14 cellular contexts compared by ENCODE assay signal in the genomic region with DNA sequence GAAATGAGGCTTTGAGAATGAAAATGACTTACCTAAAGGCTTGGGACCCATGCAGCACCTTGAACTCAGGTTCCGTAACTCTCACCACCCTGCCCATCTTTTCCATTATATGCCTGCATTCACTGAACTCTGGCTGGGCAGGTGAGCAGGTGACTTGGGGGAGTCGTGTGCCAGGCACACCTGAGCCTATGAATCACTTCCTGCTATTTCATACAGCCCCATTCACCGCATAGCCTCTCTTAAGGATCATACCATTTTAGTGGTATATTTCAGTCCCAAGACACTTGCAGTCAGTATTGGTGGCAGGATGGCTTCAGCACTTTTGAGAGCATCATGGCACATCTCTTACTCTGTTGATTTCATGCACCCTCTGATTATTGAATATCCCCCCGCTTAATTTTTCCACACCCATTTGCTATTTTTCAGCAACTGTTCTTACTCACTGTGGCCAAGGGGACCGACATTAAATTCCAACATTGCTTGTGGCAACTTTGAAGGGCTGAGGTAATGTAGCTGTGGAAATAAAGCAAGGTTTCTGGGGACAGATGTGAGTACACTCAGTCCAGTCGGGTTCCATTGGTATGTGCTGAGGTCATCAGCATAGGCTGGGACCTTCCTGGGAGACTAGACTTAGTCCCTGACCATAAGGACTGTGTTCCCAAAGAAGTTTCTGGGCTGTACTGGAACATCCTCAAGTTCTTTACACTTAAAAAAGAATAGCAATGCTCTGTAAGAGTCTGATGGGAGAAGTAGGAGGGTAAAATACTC. TPM values are rescaled to one million over a fixed set of nuclear protein-coding genes. Genes with fewer than 3 reads are reported as not detected.
DNase-seq lines count a peak whose midpoint lies in the region; ATAC-seq and TF ChIP-seq lines count a peak whose summit lies in the region.
"Had no signal": no experiment of that assay in that cellular context is flagged by ENCODE, and none has a peak within 500 bp of the region (broad histone marks: within the 10 kb centered on the region; RNA-seq: fewer than 3 reads in every experiment).

No MANE protein-coding gene starts in this region.

- H3K4me3 ChIP-seq in left lung (no peak overlapping the region), esophagus muscularis mucosa (no peak overlapping the region)
- H3K4me3 ChIP-seq: transverse colon had no signal

- peak; percentile 47 for ATAC-seq in left lung

- TF ChIP-seq CTCF in left lung (IDR thresholded peaks at IDR 0.05): no peak
- no peak for TF ChIP-seq CTCF in esophagus muscularis mucosa (IDR thresholded peaks at IDR 0.05)

- peak overlapping the region; percentile 24 for H3K27ac ChIP-seq in epithelial cell of prostate
- no peak overlapping the region for H3K27ac ChIP-seq in left lung
- H3K27ac ChIP-seq in esophagus muscularis mucosa (replicated peaks in 1 of 4): no peak overlapping the region
- H3K27ac ChIP-seq in substantia nigra (ENCODE audit: low read depth, low read length, poor library complexity, severe bottlenecking): no peak overlapping the region
- H3K27ac ChIP-seq: transverse colon had no signal

- DNase-seq in AG08395 (ENCODE audit: low spot score) (peak; percentile 72), M059J (ENCODE audit: low read depth) (peak; percentile 43), epithelial cell of prostate (ENCODE audit: low read depth, low spot score) (no peak), left lung (no peak), esophagus muscularis mucosa (ENCODE audit: extremely low spot score) (no peak), substantia nigra (lab: John Stamatoyannopoulos, UW) (no peak), medulla oblongata (ENCODE audit: extremely low spot score) (no peak)
- no peak for DNase-seq in activated CD4-positive, alpha-beta T cell treated with anti-CD3 and anti-CD28 coated beads for 1 hour
- DNase-seq: activated CD4-positive, alpha-beta T cell treated with anti-CD3 and anti-CD28 coated beads, Interleukin-2, amount 10 ng/mL, durations not matched to agents 7 days and 5 days; H7; islet precursor cell; NCI-H1092; NCI-H345; transverse colon had no signal

- no peak for TF ChIP-seq POLR2A in esophagus muscularis mucosa (IDR thresholded peaks at IDR 0.05; ENCODE audit: low read depth)

- 75% methylated on average over 6 of the region's 6 CpGs for WGBS in esophagus muscularis mucosa

- no peaks in the 10 kb centered on the region for H3K27me3 ChIP-seq in left lung
- H3K27me3 ChIP-seq in esophagus muscularis mucosa: no peaks in the 10 kb centered on the region
- H3K27me3 ChIP-seq: transverse colon had no signal

- H3K9me3 ChIP-seq in left lung (no peaks in the 10 kb centered on the region), esophagus muscularis mucosa (no peaks in the 10 kb centered on the region)
- H3K9me3 ChIP-seq: transverse colon had no signal

- H3K36me3 ChIP-seq in left lung: no peaks in the 10 kb centered on the region
- no peaks in the 10 kb centered on the region for H3K36me3 ChIP-seq in esophagus muscularis mucosa
- H3K36me3 ChIP-seq: transverse colon had no signal

- H3K4me1 ChIP-seq in left lung (peaks cover 2 to 5% of the 10 kb centered on the region in 2 donors), esophagus muscularis mucosa (peaks cover 0 to 20% (median 13%) of the 10 kb centered on the region in 4 donors)
- H3K4me1 ChIP-seq: transverse colon had no signal

- TF ChIP-seq EP300 in esophagus muscularis mucosa (IDR thresholded peaks at IDR 0.05): no peak

- intact Hi-C loops in left lung (cut with DNase I) (no loop called here), esophagus muscularis mucosa (cut with DNase I) (no loop called here)

RNA-seq across cellular contexts. Expression of a gene that starts 39.8 kb away (rescaled TPM):
- 2.5 and 3.4 TPM in 2 replicates for total RNA-seq in M059J (2014; rRNA removed; shearing (Covaris generic))
- 10 to 100 TPM in 1 of 2 donors, 1 to 10 TPM in 1; 9.6 to 20.1 TPM for total RNA-seq in left lung
- 10 to 100 TPM; 11.0 to 11.6 (median 11.3) TPM for total RNA-seq in esophagus muscularis mucosa

Comparison
In these comparisons a context has a peak if more than half of its experiments do, and no peak if none do; other contexts are left out.
1. DNase-seq: peak in AG08395 (single experiment) and M059J (single experiment); none in epithelial cell of prostate (single experiment), left lung (0 of 2), esophagus muscularis mucosa (single experiment), substantia nigra (0 of 49), activated CD4-positive, alpha-beta T cell treated with anti-CD3 and anti-CD28 coated beads for 1 hour (single experiment) and medulla oblongata (single experiment).